ENCODE assay signal across 1 cellular context in genomic region chr7:47478926-47479791, GRCh38.
TF ChIP-seq lines count a peak whose summit lies in the region.

No MANE protein-coding gene starts in this region.

TF ChIP-seq in GM12878, 131 proteins besides CTCF, POLR2A, EP300 and RAD21 (continued from another document):
- no peak for TF ChIP-seq CEBPB (IDR thresholded peaks at IDR 0.05; ENCODE audit: borderline replicate concordance in 1 of 2, low read depth in 2 of 2, low read length in 2 of 2)
- no peak for TF ChIP-seq YY1 (IDR thresholded peaks at IDR 0.05; ENCODE audit: low read depth, low read length)
- TF ChIP-seq, protein P1, sequence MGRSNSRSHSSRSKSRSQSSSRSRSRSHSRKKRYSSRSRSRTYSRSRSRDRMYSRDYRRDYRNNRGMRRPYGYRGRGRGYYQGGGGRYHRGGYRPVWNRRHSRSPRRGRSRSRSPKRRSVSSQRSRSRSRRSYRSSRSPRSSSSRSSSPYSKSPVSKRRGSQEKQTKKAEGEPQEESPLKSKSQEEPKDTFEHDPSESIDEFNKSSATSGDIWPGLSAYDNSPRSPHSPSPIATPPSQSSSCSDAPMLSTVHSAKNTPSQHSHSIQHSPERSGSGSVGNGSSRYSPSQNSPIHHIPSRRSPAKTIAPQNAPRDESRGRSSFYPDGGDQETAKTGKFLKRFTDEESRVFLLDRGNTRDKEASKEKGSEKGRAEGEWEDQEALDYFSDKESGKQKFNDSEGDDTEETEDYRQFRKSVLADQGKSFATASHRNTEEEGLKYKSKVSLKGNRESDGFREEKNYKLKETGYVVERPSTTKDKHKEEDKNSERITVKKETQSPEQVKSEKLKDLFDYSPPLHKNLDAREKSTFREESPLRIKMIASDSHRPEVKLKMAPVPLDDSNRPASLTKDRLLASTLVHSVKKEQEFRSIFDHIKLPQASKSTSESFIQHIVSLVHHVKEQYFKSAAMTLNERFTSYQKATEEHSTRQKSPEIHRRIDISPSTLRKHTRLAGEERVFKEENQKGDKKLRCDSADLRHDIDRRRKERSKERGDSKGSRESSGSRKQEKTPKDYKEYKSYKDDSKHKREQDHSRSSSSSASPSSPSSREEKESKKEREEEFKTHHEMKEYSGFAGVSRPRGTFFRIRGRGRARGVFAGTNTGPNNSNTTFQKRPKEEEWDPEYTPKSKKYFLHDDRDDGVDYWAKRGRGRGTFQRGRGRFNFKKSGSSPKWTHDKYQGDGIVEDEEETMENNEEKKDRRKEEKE (IDR thresholded peaks at IDR 0.05), result no peak
- TF ChIP-seq, protein P2, sequence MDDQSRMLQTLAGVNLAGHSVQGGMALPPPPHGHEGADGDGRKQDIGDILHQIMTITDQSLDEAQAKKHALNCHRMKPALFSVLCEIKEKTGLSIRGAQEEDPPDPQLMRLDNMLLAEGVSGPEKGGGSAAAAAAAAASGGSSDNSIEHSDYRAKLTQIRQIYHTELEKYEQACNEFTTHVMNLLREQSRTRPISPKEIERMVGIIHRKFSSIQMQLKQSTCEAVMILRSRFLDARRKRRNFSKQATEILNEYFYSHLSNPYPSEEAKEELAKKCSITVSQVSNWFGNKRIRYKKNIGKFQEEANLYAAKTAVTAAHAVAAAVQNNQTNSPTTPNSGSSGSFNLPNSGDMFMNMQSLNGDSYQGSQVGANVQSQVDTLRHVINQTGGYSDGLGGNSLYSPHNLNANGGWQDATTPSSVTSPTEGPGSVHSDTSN (IDR thresholded peaks at IDR 0.05; ENCODE audit: insufficient replicate concordance, low read depth, low read length), result no peak
- TF ChIP-seq SREBF2 (IDR thresholded peaks at IDR 0.05; ENCODE audit: low read length), result no peak
